Comparison of ENCODE assay signal across 18 cellular contexts in the genomic region with DNA sequence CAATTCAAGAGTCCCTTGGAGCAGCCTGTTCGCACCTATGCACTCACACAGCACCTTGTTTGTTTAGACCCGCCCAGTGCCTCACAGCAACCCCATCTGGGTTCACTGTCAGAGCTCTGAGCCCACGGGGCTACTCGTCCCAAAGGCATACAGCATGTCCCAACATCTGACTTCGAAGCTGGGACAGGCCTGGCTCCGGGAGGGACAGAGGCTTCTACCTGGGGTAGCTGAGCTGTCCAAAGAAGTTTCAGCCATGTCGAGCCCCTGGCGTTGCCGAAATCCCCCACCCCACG. TPM values are rescaled to one million over a fixed set of nuclear protein-coding genes. Genes with fewer than 3 reads are reported as not detected.
DNase-seq lines count a peak whose midpoint lies in the region; ATAC-seq and TF ChIP-seq lines count a peak whose summit lies in the region.
"Had no signal": no experiment of that assay in that cellular context is flagged by ENCODE, and none has a peak within 500 bp of the region (broad histone marks: within the 10 kb centered on the region; RNA-seq: fewer than 3 reads in every experiment).

No MANE protein-coding gene starts in this region.

- H3K9me3 ChIP-seq in GM23248 (ENCODE audit: low read depth): no peaks in the 10 kb centered on the region
- H3K9me3 ChIP-seq in neural progenitor cell (ENCODE audit: low read depth): no peaks in the 10 kb centered on the region
- H3K9me3 ChIP-seq: left lung, suprapubic skin had no signal

- H3K4me2 ChIP-seq in GM23248 (ENCODE audit: unreplicated experiment) (peak overlapping the region; percentile 22), neural progenitor cell (no peak overlapping the region)

- DNase-seq in T-helper 1 cell (no peak), GM23248 (peak; percentile 38), neural progenitor cell (ENCODE audit: low spot score) (no peak), SKM-1 treated with dmso at 0.1 percent for 144 hours (lab: John Stamatoyannopoulos, UW; ENCODE audit: unreplicated experiment) (no peak)
- no peak for DNase-seq in stimulated activated CD4-positive, alpha-beta T cell treated with anti-CD3 and anti-CD28 coated beads, Interleukin-1b, Interleukin-23, amount 100 ng/mL, for 48 hours
- DNase-seq: DMS 273 treated with DMSO at 0.1 percent for 48 hours; effector memory CD4-positive, alpha-beta T cell; glutamatergic neuron; left lung; NCI-H1092 treated with DMSO at 0.1 percent for 48 hours; NCI-H526 had no signal

- peak overlapping the region; percentile 87 for H3K27ac ChIP-seq in GM23248
- no peak overlapping the region for H3K27ac ChIP-seq in neural progenitor cell
- H3K27ac ChIP-seq: 22Rv1, left lung, parathyroid adenoma, suprapubic skin had no signal

- H3K9me2 ChIP-seq in GM23248 (ENCODE audit: insufficient read depth): no peaks in the 10 kb centered on the region

- H3K4me1 ChIP-seq in GM23248 (ENCODE audit: insufficient read depth) (peaks cover 81% of the 10 kb centered on the region), neural progenitor cell (no peaks in the 10 kb centered on the region)
- H3K4me1 ChIP-seq: parathyroid adenoma had no signal

- H3K36me3 Mint-ChIP-seq in T-helper 1 cell treated with Interleukin-12 subunit alpha and Interleukin-12 subunit beta and Interleukin-4 antibody, amounts not matched to agents 30 μg/mL and 1 μg/mL, for 36 hours (ENCODE audit: low read depth): no peaks in the 10 kb centered on the region
- no peaks in the 10 kb centered on the region for H3K36me3 Mint-ChIP-seq in activated T-helper 17 cell treated with anti-CD3 and anti-CD28 coated beads, Interleukin-2, amount 50 U/mL, for 72 hours (ENCODE audit: low read depth)
- H3K36me3 Mint-ChIP-seq in neural progenitor cell: no peaks in the 10 kb centered on the region

- no peak for ATAC-seq in activated T-helper 17 cell treated with anti-CD3 and anti-CD28 coated beads, Interleukin-2, amount 50 U/mL, for 72 hours (replicated peaks)
- no peak for ATAC-seq in HG02852 (IDR thresholded peaks at IDR 0.05; ENCODE audit: unreplicated experiment)
- ATAC-seq: SK-N-SH treated with all-trans-retinoic acid at 6 μM for 48 hours had no signal

- H3K79me2 ChIP-seq in GM23248 (ENCODE audit: insufficient read depth): no peaks in the 10 kb centered on the region
- H3K79me2 ChIP-seq in neural progenitor cell (ENCODE audit: low read depth): no peaks in the 10 kb centered on the region
- H3K79me2 ChIP-seq: parathyroid adenoma had no signal

- H3F3A ChIP-seq in GM23248 (ENCODE audit: insufficient read depth): peaks cover 75% of the 10 kb centered on the region
- no peaks in the 10 kb centered on the region for H3F3A ChIP-seq in neural progenitor cell (ENCODE audit: low read depth)

- H2AFZ ChIP-seq in GM23248 (no peak overlapping the region), neural progenitor cell (replicated peaks) (no peak overlapping the region)
- H2AFZ ChIP-seq: parathyroid adenoma had no signal

- H3K27ac Mint-ChIP-seq in T-helper 1 cell treated with Interleukin-12 subunit alpha and Interleukin-12 subunit beta and Interleukin-4 antibody, amounts not matched to agents 30 μg/mL and 1 μg/mL, for 36 hours: peak overlapping the region; percentile 63
- peak overlapping the region; percentile 86 for H3K27ac Mint-ChIP-seq in activated T-helper 17 cell treated with anti-CD3 and anti-CD28 coated beads, Interleukin-2, amount 50 U/mL, for 72 hours
- peak overlapping the region; percentile 94 for H3K27ac Mint-ChIP-seq in neural progenitor cell

- H3K4me3 Mint-ChIP-seq in T-helper 1 cell treated with Interleukin-12 subunit alpha and Interleukin-12 subunit beta and Interleukin-4 antibody, amounts not matched to agents 30 μg/mL and 1 μg/mL, for 36 hours: no peak overlapping the region
- H3K4me3 Mint-ChIP-seq in activated T-helper 17 cell treated with anti-CD3 and anti-CD28 coated beads, Interleukin-2, amount 50 U/mL, for 72 hours: peak overlapping the region; percentile 67
- no peak overlapping the region for H3K4me3 Mint-ChIP-seq in neural progenitor cell

- H3K27me3 ChIP-seq in GM23248 (replicated peaks; ENCODE audit: insufficient read depth): no peaks in the 10 kb centered on the region
- no peaks in the 10 kb centered on the region for H3K27me3 ChIP-seq in neural progenitor cell
- H3K27me3 ChIP-seq: suprapubic skin had no signal

- no peaks in the 10 kb centered on the region for H3K36me3 ChIP-seq in GM23248 (ENCODE audit: low read depth)
- no peaks in the 10 kb centered on the region for H3K36me3 ChIP-seq in neural progenitor cell
- H3K36me3 ChIP-seq: left lung, suprapubic skin had no signal

- H4K20me1 ChIP-seq in GM23248 (ENCODE audit: insufficient read depth) (no peaks in the 10 kb centered on the region), neural progenitor cell (ENCODE audit: low read depth) (no peaks in the 10 kb centered on the region)

- no peaks in the 10 kb centered on the region for H3K27me3 Mint-ChIP-seq in T-helper 1 cell treated with Interleukin-12 subunit alpha and Interleukin-12 subunit beta and Interleukin-4 antibody, amounts not matched to agents 30 μg/mL and 1 μg/mL, for 36 hours (ENCODE audit: low read depth)
- H3K27me3 Mint-ChIP-seq in activated T-helper 17 cell treated with anti-CD3 and anti-CD28 coated beads, Interleukin-2, amount 50 U/mL, for 72 hours: no peaks in the 10 kb centered on the region
- peaks cover 15% of the 10 kb centered on the region for H3K27me3 Mint-ChIP-seq in neural progenitor cell (ENCODE audit: insufficient read depth, low read depth)

- WGBS in GM23248 (ENCODE audit: low coverage in 1 of 2, low lambda C conversion rate in 2 of 2, missing lambda C conversion rate in 2 of 2), 2 experiments: 84 to 88% methylated on average over 10 of the region's 10 CpGs

- no peak overlapping the region for H3K4me3 ChIP-seq in GM23248
- no peak overlapping the region for H3K4me3 ChIP-seq in neural progenitor cell
- H3K4me3 ChIP-seq: left lung, suprapubic skin had no signal

- peak overlapping the region; percentile 55; the same call in 1 of the 2 replicates for H3K9ac ChIP-seq in GM23248
- no peak overlapping the region for H3K9ac ChIP-seq in neural progenitor cell
- H3K9ac ChIP-seq: parathyroid adenoma had no signal

- no peaks in the 10 kb centered on the region for H3K9me3 Mint-ChIP-seq in T-helper 1 cell treated with Interleukin-12 subunit alpha and Interleukin-12 subunit beta and Interleukin-4 antibody, amounts not matched to agents 30 μg/mL and 1 μg/mL, for 36 hours
- no peaks in the 10 kb centered on the region for H3K9me3 Mint-ChIP-seq in activated T-helper 17 cell treated with anti-CD3 and anti-CD28 coated beads, Interleukin-2, amount 50 U/mL, for 72 hours
- no peaks in the 10 kb centered on the region for H3K9me3 Mint-ChIP-seq in neural progenitor cell

- in situ Hi-C loops in GM23248 (cut with MboI): no loop called here

- TF ChIP-seq CTCF in neural progenitor cell (IDR thresholded peaks at IDR 0.05): no peak

- H3K4me1 Mint-ChIP-seq in T-helper 1 cell treated with Interleukin-12 subunit alpha and Interleukin-12 subunit beta and Interleukin-4 antibody, amounts not matched to agents 30 μg/mL and 1 μg/mL, for 36 hours (ENCODE audit: low read depth): peaks cover 71% of the 10 kb centered on the region
- H3K4me1 Mint-ChIP-seq in activated T-helper 17 cell treated with anti-CD3 and anti-CD28 coated beads, Interleukin-2, amount 50 U/mL, for 72 hours: peaks cover 54% of the 10 kb centered on the region
- H3K4me1 Mint-ChIP-seq in neural progenitor cell: peaks cover 17% of the 10 kb centered on the region

RNA-seq across cellular contexts. Expression of a gene that starts 28.6 kb away (rescaled TPM):
- total RNA-seq in GM23248 (2014; rRNA removed; shearing (Covaris generic)): 0.25 and 0.32 TPM in 2 replicates
- 1.2 and 1.9 TPM in 2 replicates for polyA plus RNA-seq in GM23248 (2016; fragmentation: Nextera tagmentation; extraction: Ambion mirVana)
- not detected for total RNA-seq in activated T-helper 17 cell treated with anti-CD3 and anti-CD28 coated beads, Interleukin-2, amount 50 U/mL, for 72 hours
- 0.99 and 1.1 TPM in 2 replicates for total RNA-seq in neural progenitor cell (ENCODE audit: low replicate concordance)

RNA-seq across cellular contexts. Expression of a gene that starts 37.7 kb away (rescaled TPM):
- 132 and 151 TPM in 2 replicates for total RNA-seq in GM23248 (2014; rRNA removed; shearing (Covaris generic))
- 41.2 and 42.3 TPM in 2 replicates for polyA plus RNA-seq in GM23248 (2016; fragmentation: Nextera tagmentation; extraction: Ambion mirVana)
- 10 to 100 TPM; 11.7 to 44.9 TPM for total RNA-seq in activated T-helper 17 cell treated with anti-CD3 and anti-CD28 coated beads, Interleukin-2, amount 50 U/mL, for 72 hours
- 3.5 and 11.7 TPM in 2 replicates for total RNA-seq in neural progenitor cell (ENCODE audit: low replicate concordance)
